ENCODE assay signal across 18 cellular contexts in the genomic region with DNA sequence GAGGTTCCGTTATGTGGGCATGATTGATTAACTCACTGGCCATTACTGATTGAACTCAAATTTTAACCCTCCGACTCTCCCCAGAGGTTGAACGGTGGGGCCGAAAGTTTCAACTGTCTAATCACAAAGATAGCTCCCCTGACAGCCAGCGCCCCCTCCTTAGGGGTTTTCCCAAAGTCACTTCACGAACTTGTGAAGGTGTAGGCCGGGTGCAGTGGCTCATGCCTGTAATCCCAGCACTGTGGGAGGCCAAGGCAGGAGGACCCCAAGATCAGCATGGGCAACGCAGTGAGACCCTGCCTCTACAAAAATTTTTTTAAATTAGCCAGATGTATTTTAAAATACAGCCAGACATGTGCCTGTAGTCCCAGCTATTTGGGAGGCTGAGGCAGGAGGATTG. TPM values are rescaled to one million over a fixed set of nuclear protein-coding genes. Genes with fewer than 3 reads are reported as not detected.
A peak's percentile ranks its signal among the peaks of the same experiment; 100 is the strongest.
DNase-seq lines count a peak whose midpoint lies in the region; ATAC-seq and FAIRE-seq lines count a peak whose summit lies in the region.
"Had no signal": no experiment of that assay in that cellular context is flagged by ENCODE, and none has a peak within 500 bp of the region (broad histone marks: within the 10 kb centered on the region; RNA-seq: fewer than 3 reads in every experiment).

No MANE protein-coding gene starts in this region.

- H3K4me3 ChIP-seq in trophoblast cell (ENCODE audit: low read depth, low read length) = no peak overlapping the region
- no peak overlapping the region for H3K4me3 ChIP-seq in Karpas-422 (ENCODE audit: low read length)
- H3K4me3 ChIP-seq: adrenal gland, thyroid gland had no signal

- no peaks in the 10 kb centered on the region for H3K9me3 ChIP-seq in trophoblast cell (ENCODE audit: insufficient read depth, low read depth, low read length)
- no peaks in the 10 kb centered on the region for H3K9me3 ChIP-seq in Karpas-422 (ENCODE audit: low read length)
- H3K9me3 ChIP-seq: adrenal gland, thyroid gland had no signal

- no peak overlapping the region for H3K9ac ChIP-seq in trophoblast cell (ENCODE audit: low read length)
- H3K9ac ChIP-seq in Karpas-422 (ENCODE audit: low read length) = no peak overlapping the region

- H4K20me1 ChIP-seq in Karpas-422 (ENCODE audit: insufficient read depth, low read depth, low read length) = no peaks in the 10 kb centered on the region

- H3K79me2 ChIP-seq in trophoblast cell (ENCODE audit: control insufficient read depth, insufficient read depth, low read length, poor library complexity) = peaks cover 5% of the 10 kb centered on the region
- H3K79me2 ChIP-seq in Karpas-422 (ENCODE audit: low read length) = no peaks in the 10 kb centered on the region

- no peaks in the 10 kb centered on the region for H3K9me2 ChIP-seq in Karpas-422 (replicated peaks; ENCODE audit: insufficient read depth, low read length)

- H3K36me3 ChIP-seq in trophoblast cell (ENCODE audit: control insufficient read depth in 1 of 2, insufficient read depth in 2 of 2, low read length in 2 of 2) (no peaks in the 10 kb centered on the region), Karpas-422 (ENCODE audit: insufficient read depth, low read length) (no peaks in the 10 kb centered on the region)
- H3K36me3 ChIP-seq: adrenal gland, thyroid gland had no signal

- H3K27ac ChIP-seq in trophoblast cell (ENCODE audit: low read depth, low read length) = no peak overlapping the region
- H3K27ac ChIP-seq in Karpas-422 (ENCODE audit: low read length) = no peak overlapping the region
- H3K27ac ChIP-seq: adrenal gland, C4-2B, foreskin keratinocyte, thyroid gland had no signal

- H3K23ac ChIP-seq in trophoblast cell (ENCODE audit: low read length) = no peak overlapping the region

- H4K91ac ChIP-seq in trophoblast cell (ENCODE audit: low read depth, low read length) = no peak overlapping the region

- H3K4me1 ChIP-seq in trophoblast cell (ENCODE audit: control insufficient read depth in 1 of 2, insufficient read depth in 2 of 2, low read length in 2 of 2) (peaks cover 14 to 16% of the 10 kb centered on the region in 2 experiments), Karpas-422 (ENCODE audit: low read length) (no peaks in the 10 kb centered on the region)

- H2BK12ac ChIP-seq in trophoblast cell (ENCODE audit: low read length) = peak overlapping the region; percentile 47

- H3K14ac ChIP-seq in trophoblast cell (ENCODE audit: low read length) = no peak overlapping the region

- H3K27me3 ChIP-seq in trophoblast cell (ENCODE audit: insufficient read depth, low read length) (no peaks in the 10 kb centered on the region), Karpas-422 (ENCODE audit: low read length) (no peaks in the 10 kb centered on the region)
- H3K27me3 ChIP-seq: adrenal gland, foreskin keratinocyte, thyroid gland had no signal

- H2AFZ ChIP-seq in trophoblast cell (ENCODE audit: insufficient read depth, low read length, poor library complexity) (no peak overlapping the region), Karpas-422 (ENCODE audit: low read length) (no peak overlapping the region)

- H3K4me2 ChIP-seq in trophoblast cell (ENCODE audit: low read length) (no peak overlapping the region), Karpas-422 (ENCODE audit: low read depth, low read length, poor library complexity, severe bottlenecking) (no peak overlapping the region)

- peak; percentile 33 for ATAC-seq in HG02885 (IDR thresholded peaks at IDR 0.05; ENCODE audit: poor library complexity, unreplicated experiment)
- ATAC-seq: foreskin keratinocyte; naive thymus-derived CD8-positive, alpha-beta T cell had no signal

- FAIRE-seq in GM18507 (lab: Jason Lieb, UNC) = peak; percentile 81

- H2BK120ac ChIP-seq in trophoblast cell (ENCODE audit: insufficient read depth, low read length, poor library complexity) = peak overlapping the region; percentile 45

- no CpG with 5 or more reads among the region's 8 CpGs for WGBS in trophoblast cell (ENCODE audit: extremely low coverage, insufficient coverage, insufficient read length)

- peak overlapping the region; percentile 47 for H2AK5ac ChIP-seq in trophoblast cell (ENCODE audit: low read length)

- peak overlapping the region; percentile 23 for H2BK5ac ChIP-seq in trophoblast cell (ENCODE audit: low read depth, low read length, poor library complexity)

- DNase-seq in activated CD8-positive, alpha-beta memory T cell treated with anti-CD3 and anti-CD28 coated beads, Interleukin-2, amount 50 U/mL, for 48 hours = peak; percentile 66
- no peak for DNase-seq in activated CD8-positive, alpha-beta memory T cell treated with anti-CD3 and anti-CD28 coated beads for 24 hours
- no peak for DNase-seq in GM18507 (ENCODE audit: extremely low spot score, insufficient read length, low read depth)
- DNase-seq in trophoblast cell = no peak
- no peak for DNase-seq in globus pallidus (ENCODE audit: low spot score)
- no peak for DNase-seq in Karpas-422
- no peak for DNase-seq in DMS114 treated with DMSO at 0.1 percent for 48 hours (lab: John Stamatoyannopoulos, UW; ENCODE audit: unreplicated experiment)
- DNase-seq: adrenal gland; DMS 273 treated with DMSO at 0.1 percent for 48 hours; foreskin keratinocyte; mesenchymal stem cell; naive thymus-derived CD8-positive, alpha-beta T cell; NCI-H774; OCI-M1; SHP77 treated with DMSO at 0.1 percent for 48 hours; thyroid gland had no signal

- no peak overlapping the region for H4K12ac ChIP-seq in trophoblast cell (ENCODE audit: low read depth, low read length)

- no peak overlapping the region for H3K4ac ChIP-seq in trophoblast cell (ENCODE audit: low read depth, low read length)

- H3K18ac ChIP-seq in trophoblast cell (ENCODE audit: low read length) = no peak overlapping the region

- H4K8ac ChIP-seq in trophoblast cell (ENCODE audit: low read depth, low read length) = no peak overlapping the region

- peaks cover 20% of the 10 kb centered on the region for H3K79me1 ChIP-seq in trophoblast cell (ENCODE audit: low read length)

RNA-seq across cellular contexts. Expression of a gene that starts 39.8 kb away (rescaled TPM):
- polyA plus RNA-seq in trophoblast cell (2013) = 45.7 and 49.2 TPM in 2 replicates
- not detected in 2 replicates for total RNA-seq in Karpas-422 (2014; rRNA removed; shearing (Covaris generic); ENCODE audit: low replicate concordance)
